20 cellular contexts compared by ENCODE assay signal in the genomic region with DNA sequence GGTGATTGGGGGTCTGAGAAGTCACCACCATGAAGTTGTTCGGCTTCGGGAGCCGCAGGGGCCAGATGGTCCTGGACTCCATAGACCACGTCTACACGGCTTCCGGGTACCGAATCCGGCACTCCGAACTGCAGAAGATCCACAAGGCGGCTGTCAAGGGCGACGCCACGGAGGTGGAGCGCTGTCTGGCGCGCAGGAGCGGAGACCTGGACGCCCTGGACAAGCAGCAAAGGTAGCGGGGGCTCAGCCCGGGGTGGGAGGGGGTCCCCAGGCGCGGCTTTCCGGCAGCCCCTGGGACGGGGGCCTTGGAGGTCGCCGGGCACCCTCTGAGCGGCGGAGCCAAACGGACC.
A peak's percentile ranks its signal among the peaks of the same experiment; 100 is the strongest.
DNase-seq lines count a peak whose midpoint lies in the region; ATAC-seq and TF ChIP-seq lines count a peak whose summit lies in the region.
"Had no signal": no experiment of that assay in that cellular context is flagged by ENCODE, and none has a peak within 500 bp of the region (broad histone marks: within the 10 kb centered on the region; RNA-seq: fewer than 3 reads in every experiment).

No MANE protein-coding gene starts in this region.

- H4K91ac ChIP-seq in IMR-90 (ENCODE audit: insufficient read depth, low read depth, low read length) (no peak overlapping the region), neuronal stem cell (ENCODE audit: low read depth, low read length, poor library complexity) (no peak overlapping the region)

- peaks cover 6% of the 10 kb centered on the region for H3K36me3 Mint-ChIP-seq in activated CD4-positive, alpha-beta T cell treated with anti-CD3 and anti-CD28 coated beads for 36 hours (ENCODE audit: low read depth)
- H3K36me3 Mint-ChIP-seq: activated naive CD8-positive, alpha-beta T cell; immature natural killer cell had no signal

- intact Hi-C loops in activated CD4-positive, alpha-beta T cell treated with anti-CD3 and anti-CD28 coated beads for 36 hours (cut with DNase I, micrococcal nuclease): no loop called here
- intact Hi-C loops in IMR-90 (cut with micrococcal nuclease): no loop called here

- H3K14ac ChIP-seq in IMR-90 (replicated peaks; ENCODE audit: low read depth, low read length) (no peak overlapping the region), neuronal stem cell (ENCODE audit: low read length) (peak overlapping the region; percentile 8)

- CTCF ChIA-PET in activated CD4-positive, alpha-beta T cell treated with anti-CD3 and anti-CD28 coated beads for 36 hours (lab: Charles Lee): no interaction called here
- CTCF ChIA-PET in IMR-90 (lab: Yijun Ruan, JAX): no interaction called here

- H4K20me1 ChIP-seq in IMR-90 (ENCODE audit: insufficient read depth, low read length): no peaks in the 10 kb centered on the region
- H4K20me1 ChIP-seq: BLaER1 had no signal

- no peak for TF ChIP-seq POLR2A in IMR-90 (IDR thresholded peaks at IDR 0.05; ENCODE audit: low read depth, low read length)

- H3K27ac Mint-ChIP-seq in activated CD4-positive, alpha-beta T cell treated with anti-CD3 and anti-CD28 coated beads for 36 hours: peak overlapping the region; percentile 58
- H3K27ac Mint-ChIP-seq: activated naive CD8-positive, alpha-beta T cell had no signal

- no peak overlapping the region for H4K8ac ChIP-seq in IMR-90 (ENCODE audit: low read depth in 2 of 2, low read length in 2 of 2)
- no peak overlapping the region for H4K8ac ChIP-seq in neuronal stem cell (ENCODE audit: low read depth, low read length)

- dilution Hi-C loops in IMR-90 (cut with HindIII; ENCODE audit: low sequenced_read_pairs, unreplicated experiment): no loop called here

- no peaks in the 10 kb centered on the region for H3K9me1 ChIP-seq in IMR-90 (ENCODE audit: insufficient read depth, low read length)

- H2AK9ac ChIP-seq in IMR-90 (replicated peaks; ENCODE audit: low read depth, low read length, poor library complexity): no peak overlapping the region

- H3K4me1 Mint-ChIP-seq in activated CD4-positive, alpha-beta T cell treated with anti-CD3 and anti-CD28 coated beads for 36 hours: no peaks in the 10 kb centered on the region
- H3K4me1 Mint-ChIP-seq: brain, immature natural killer cell had no signal

- DNase-seq in activated CD4-positive, alpha-beta T cell treated with anti-CD3 and anti-CD28 coated beads for 36 hours: peak; percentile 27
- DNase-seq in activated CD4-positive, alpha-beta T cell treated with anti-CD3 and anti-CD28 coated beads, Interleukin-2, amount 50 U/mL, for 48 hours: no peak
- DNase-seq in IMR-90 (peak; percentile 25), neuronal stem cell (ENCODE audit: low spot score) (no peak), KG1 (lab: John Stamatoyannopoulos, UW) (no peak), NCI-H446 treated with DMSO at 0.1 percent for 48 hours (lab: John Stamatoyannopoulos, UW) (no peak)
- peak; percentile 54 for DNase-seq in central memory CD4-positive, alpha-beta T cell
- no peak for DNase-seq in activated CD8-positive, alpha-beta memory T cell treated with anti-CD3 and anti-CD28 coated beads for 24 hours
- DNase-seq: NCI-H1436; NCI-H2171; NCI-H526 treated with DMSO at 0.1 percent for 48 hours; stimulated activated CD8-positive, alpha-beta memory T cell treated with anti-CD3 and anti-CD28 coated beads, Interleukin-4, amount 100 ng/mL, for 48 hours; WERI-Rb-1 had no signal

- peak overlapping the region; percentile 54; the same call in 1 of the 2 replicates for H3K9ac ChIP-seq in IMR-90 (ENCODE audit: low read depth, low read length)
- H3K9ac ChIP-seq in neuronal stem cell (ENCODE audit: low read depth, low read length, poor library complexity): no peak overlapping the region
- H3K9ac ChIP-seq: BLaER1 had no signal

- H2BK15ac ChIP-seq in IMR-90 (ENCODE audit: low read depth, low read length): no peak overlapping the region
- no peak overlapping the region for H2BK15ac ChIP-seq in neuronal stem cell (ENCODE audit: low read length)

- H3K4me3 ChIP-seq in IMR-90 (ENCODE audit: insufficient read depth, low read depth, low read length): peak overlapping the region; percentile 66
- H3K4me3 ChIP-seq in neuronal stem cell (ENCODE audit: low read length in 2 of 2): no peak overlapping the region
- H3K4me3 ChIP-seq: BLaER1, lung, SJSA1 had no signal

- H3K23ac ChIP-seq in IMR-90 (ENCODE audit: low read depth, low read length): no peak overlapping the region
- no peak overlapping the region for H3K23ac ChIP-seq in neuronal stem cell (ENCODE audit: low read depth, low read length, poor library complexity)

- POLR2A ChIA-PET in activated CD4-positive, alpha-beta T cell treated with anti-CD3 and anti-CD28 coated beads for 36 hours (lab: Charles Lee): no interaction called here
- POLR2A ChIA-PET in IMR-90 (lab: Charles Lee; ENCODE audit: unreplicated experiment): no interaction called here

- H3K27ac ChIP-seq in IMR-90 (ENCODE audit: insufficient read depth, low read length): no peak overlapping the region; the same call in 1 of the 2 replicates
- no peak overlapping the region for H3K27ac ChIP-seq in neuronal stem cell (replicated peaks; ENCODE audit: low read length)
- H3K27ac ChIP-seq: BLaER1, HL-60, SJSA1, WERI-Rb-1 had no signal

- no peaks in the 10 kb centered on the region for H3K27me3 Mint-ChIP-seq in activated CD4-positive, alpha-beta T cell treated with anti-CD3 and anti-CD28 coated beads for 36 hours
- H3K27me3 Mint-ChIP-seq: activated naive CD8-positive, alpha-beta T cell; brain had no signal

- no peaks in the 10 kb centered on the region for H3K36me3 ChIP-seq in IMR-90 (ENCODE audit: control insufficient read depth, insufficient read depth, low read length)
- H3K36me3 ChIP-seq in neuronal stem cell (replicated peaks in 1 of 2; ENCODE audit: control insufficient read depth in 2 of 2, insufficient read depth in 2 of 2, low read length in 2 of 2): peaks cover 0 to 3% of the 10 kb centered on the region in 2 donors
- H3K36me3 ChIP-seq: SJSA1, WERI-Rb-1 had no signal

- no peak for TF ChIP-seq CTCF in IMR-90 (conservative IDR thresholded peaks at IDR 0.05; ENCODE audit: low read depth, low read length)

- no peak overlapping the region for H3K56ac ChIP-seq in IMR-90 (ENCODE audit: extremely low read depth, insufficient read depth, low read length)

- no peak overlapping the region for H2BK12ac ChIP-seq in neuronal stem cell (ENCODE audit: low read length)

- H3K27me3 ChIP-seq in IMR-90 (ENCODE audit: control insufficient read depth, insufficient read depth, low read length): no peaks in the 10 kb centered on the region
- no peaks in the 10 kb centered on the region for H3K27me3 ChIP-seq in neuronal stem cell (ENCODE audit: control insufficient read depth in 3 of 3, insufficient read depth in 3 of 3, low read depth in 1 of 3, low read length in 3 of 3)
- H3K27me3 ChIP-seq: BLaER1, SJSA1 had no signal

- no peak overlapping the region for H3K4ac ChIP-seq in IMR-90 (ENCODE audit: low read depth, low read length)
- no peak overlapping the region for H3K4ac ChIP-seq in neuronal stem cell (ENCODE audit: low read length)

- H3K4me1 ChIP-seq in IMR-90 (ENCODE audit: control insufficient read depth, insufficient read depth, low read length): no peaks in the 10 kb centered on the region
- no peaks in the 10 kb centered on the region for H3K4me1 ChIP-seq in neuronal stem cell (ENCODE audit: control insufficient read depth in 2 of 2, insufficient read depth in 1 of 2, low read depth in 1 of 2, low read length in 2 of 2)
- H3K4me1 ChIP-seq: BLaER1, SJSA1 had no signal

- H3K79me1 ChIP-seq in IMR-90 (ENCODE audit: low read depth in 1 of 2, low read length in 2 of 2) (no peaks in the 10 kb centered on the region), neuronal stem cell (ENCODE audit: low read depth, low read length) (peaks cover under 1% of the 10 kb centered on the region)

- peak overlapping the region; percentile 72 for H3K4me3 Mint-ChIP-seq in activated CD4-positive, alpha-beta T cell treated with anti-CD3 and anti-CD28 coated beads for 36 hours
- H3K4me3 Mint-ChIP-seq: activated naive CD8-positive, alpha-beta T cell had no signal

- no peaks in the 10 kb centered on the region for H3K9me3 Mint-ChIP-seq in activated CD4-positive, alpha-beta T cell treated with anti-CD3 and anti-CD28 coated beads for 36 hours (ENCODE audit: low read depth)

- no TSS peak for BruUV-seq in IMR-90 (replicated peaks; lab: Mats Ljungman, UMichigan)

- no peaks in the 10 kb centered on the region for H3K9me3 ChIP-seq in IMR-90 (ENCODE audit: control insufficient read depth, insufficient read depth, low read length)
- no peaks in the 10 kb centered on the region for H3K9me3 ChIP-seq in neuronal stem cell (replicated peaks in 1 of 2; ENCODE audit: control insufficient read depth in 2 of 2, insufficient read depth in 1 of 2, low read depth in 1 of 2, low read length in 2 of 2)
- H3K9me3 ChIP-seq: SJSA1 had no signal

- H2BK120ac ChIP-seq in IMR-90 (ENCODE audit: low read depth, low read length) (no peak overlapping the region), neuronal stem cell (ENCODE audit: low read depth, low read length) (no peak overlapping the region)

- H2BK5ac ChIP-seq in IMR-90 (ENCODE audit: low read depth, low read length, poor library complexity, severe bottlenecking) (no peak overlapping the region), neuronal stem cell (ENCODE audit: low read length) (no peak overlapping the region)

- no peak overlapping the region for H2AK5ac ChIP-seq in IMR-90 (ENCODE audit: low read depth, low read length)
- H2AK5ac ChIP-seq in neuronal stem cell (ENCODE audit: low read depth, low read length): no peak overlapping the region

- H3K18ac ChIP-seq in IMR-90 (ENCODE audit: low read depth, low read length) (no peak overlapping the region), neuronal stem cell (ENCODE audit: low read length) (no peak overlapping the region)

- 72% methylated on average over 9 of the region's 29 CpGs; no CpG with 5 or more reads in 1 of the 2 experiments for WGBS in IMR-90 (ENCODE audit: extremely low coverage in 2 of 2, insufficient read length in 1 of 2), 2 experiments
- WGBS in neuronal stem cell (ENCODE audit: extremely low coverage in 2 of 2, insufficient read length in 2 of 2, insufficient replicate concordance in 1 of 2), 2 donors: no CpG with 5 or more reads among the region's 29 CpGs

- peak overlapping the region; percentile 76 for H3K4me2 ChIP-seq in IMR-90 (ENCODE audit: low read depth, low read length)
- H3K4me2 ChIP-seq in neuronal stem cell (ENCODE audit: insufficient read depth, low read length, poor library complexity, severe bottlenecking): no peak overlapping the region
- H3K4me2 ChIP-seq: BLaER1 had no signal

- ATAC-seq in activated CD4-positive, alpha-beta T cell treated with anti-CD3 and anti-CD28 coated beads for 36 hours: no peak
- ATAC-seq in IMR-90 (ENCODE audit: low read depth): peak; percentile 62

- H4K5ac ChIP-seq in IMR-90 (ENCODE audit: low read depth, low read length): no peak overlapping the region

- peak overlapping the region; percentile 82 for H2AFZ ChIP-seq in IMR-90 (replicated peaks; ENCODE audit: low read length, poor library complexity)
- H2AFZ ChIP-seq in neuronal stem cell (ENCODE audit: low read length): no peak overlapping the region

- H2BK20ac ChIP-seq in IMR-90 (ENCODE audit: low read depth, low read length): no peak overlapping the region

- TF ChIP-seq RAD21 in IMR-90 (IDR thresholded peaks at IDR 0.05; ENCODE audit: low read length): no peak

- in situ Hi-C loops in IMR-90 (cut with MboI; ENCODE audit: low sequenced_read_pairs): no loop called here

TF ChIP-seq in IMR-90, 13 proteins besides CTCF, POLR2A, EP300 and RAD21 (continues in another document):
- no peak for TF ChIP-seq FOS (IDR thresholded peaks at IDR 0.05; ENCODE audit: low read depth, low read length)

Comparison
In these comparisons a context has a peak if more than half of its experiments do, and no peak if none do; other contexts are left out.
1. DNase-seq: peak in activated CD4-positive, alpha-beta T cell treated with anti-CD3 and anti-CD28 coated beads for 36 hours (single experiment), IMR-90 (single experiment) and central memory CD4-positive, alpha-beta T cell (single experiment); none in activated CD4-positive, alpha-beta T cell treated with anti-CD3 and anti-CD28 coated beads, Interleukin-2, amount 50 U/mL, for 48 hours (0 of 2), neuronal stem cell (single experiment), KG1 (single experiment), NCI-H446 treated with DMSO at 0.1 percent for 48 hours (single experiment) and activated CD8-positive, alpha-beta memory T cell treated with anti-CD3 and anti-CD28 coated beads for 24 hours (single experiment).